8 cellular contexts compared by ENCODE assay signal in genomic region chr3:126083511-126083912, GRCh38. TPM values are rescaled to one million over a fixed set of nuclear protein-coding genes. Genes with fewer than 3 reads are reported as not detected.
DNase-seq lines count a peak whose midpoint lies in the region; ATAC-seq, FAIRE-seq and TF ChIP-seq lines count a peak whose summit lies in the region.

No MANE protein-coding gene starts in this region.

- FAIRE-seq in kidney (lab: Jason Lieb, UNC) = no peak

- peak overlapping the region; percentile 69 to 75 for H3K9ac ChIP-seq in kidney (ENCODE audit: low read length in 2 of 2)

- H3K9me3 ChIP-seq in SJCRH30 (replicated peaks) (peaks cover 13% of the 10 kb centered on the region), kidney (ENCODE audit: control insufficient read depth in 1 of 2, low read length in 2 of 2) (no peaks in the 10 kb centered on the region)

- H3K36me3 ChIP-seq in SJCRH30 (no peaks in the 10 kb centered on the region), brain microvascular endothelial cell (replicated peaks) (no peaks in the 10 kb centered on the region), kidney (ENCODE audit: control insufficient read depth in 1 of 2, insufficient read depth in 2 of 2, low read length in 2 of 2) (no peaks in the 10 kb centered on the region)

- no peaks in the 10 kb centered on the region for H3K4me1 ChIP-seq in SJCRH30
- H3K4me1 ChIP-seq in kidney (ENCODE audit: control insufficient read depth in 1 of 2, insufficient read depth in 1 of 2, low read depth in 1 of 2, low read length in 2 of 2) = peaks cover 0 to 3% of the 10 kb centered on the region in 2 donors

- H3K4me3 ChIP-seq in SJCRH30 = peak overlapping the region; percentile 84
- H3K4me3 ChIP-seq in brain microvascular endothelial cell (ENCODE audit: low read depth, low read length) = peak overlapping the region; percentile 66
- H3K4me3 ChIP-seq in kidney (ENCODE audit: low read length in 2 of 2) = peak overlapping the region; percentile 63 to 64

- H3K27ac ChIP-seq in SJCRH30 (peak overlapping the region; percentile 50), brain microvascular endothelial cell (no peak overlapping the region), kidney (ENCODE audit: low read depth in 2 of 2, low read length in 2 of 2) (peak overlapping the region; percentile 65 to 77)

- in situ Hi-C loops in brain microvascular endothelial cell (cut with HindIII; ENCODE audit: low pct_ligation_motif_present, low sequenced_read_pairs) = no loop called here

- ATAC-seq in GM19452 (IDR thresholded peaks at IDR 0.05; ENCODE audit: unreplicated experiment) (peak; percentile 41), HG03521 (IDR thresholded peaks at IDR 0.05; ENCODE audit: unreplicated experiment) (peak; percentile 35)

- DNase-seq in DMS53 (lab: John Stamatoyannopoulos, UW) (peak; percentile 69), SJCRH30 (peak; percentile 63 to 64), brain microvascular endothelial cell (no peak), kidney (no peak), NCI-H128 (lab: John Stamatoyannopoulos, UW; ENCODE audit: unreplicated experiment) (no peak)
- peak; percentile 10 for DNase-seq in stimulated activated CD4-positive, alpha-beta T cell treated with anti-CD3 and anti-CD28 coated beads, Interleukin-2, amount 100 ng/mL, for 4 hours (ENCODE audit: low read depth)

- TF ChIP-seq CTCF in brain microvascular endothelial cell (IDR thresholded peaks at IDR 0.05; ENCODE audit: low read depth, low read length, missing control alignments) (no peak), kidney (IDR thresholded peaks at IDR 0.05; ENCODE audit: borderline replicate concordance, extremely low read depth, insufficient read depth) (no peak)

- H3K27me3 ChIP-seq in SJCRH30 = no peaks in the 10 kb centered on the region
- no peaks in the 10 kb centered on the region for H3K27me3 ChIP-seq in brain microvascular endothelial cell (replicated peaks)

- intact Hi-C loops in kidney (cut with DNase I) = no loop called here

RNA-seq across cellular contexts. Expression of gene SLC41A3, which starts 0.4 kb away (rescaled TPM):
- 32.2 and 32.5 TPM in 2 replicates for total RNA-seq in SJCRH30 (2014; rRNA removed; shearing (Covaris generic))
- total RNA-seq in kidney = 74.3 TPM
- polyA plus RNA-seq in kidney (ENCODE audit: insufficient read depth, low read depth, low replicate concordance) = 31.6 TPM

Comparison
In these comparisons a context has a peak if more than half of its experiments do, and no peak if none do; other contexts are left out.
1. DNase-seq: peak in DMS53 (single experiment), SJCRH30 (2 of 2) and stimulated activated CD4-positive, alpha-beta T cell treated with anti-CD3 and anti-CD28 coated beads, Interleukin-2, amount 100 ng/mL, for 4 hours (single experiment); none in brain microvascular endothelial cell (single experiment), kidney (single experiment) and NCI-H128 (single experiment).
2. Peak in every context shown above with its lines, with median percentiles within 50 percentile points of each other: H3K4me3 ChIP-seq.